ENCODE assay signal across 8 cellular contexts in the genomic region with DNA sequence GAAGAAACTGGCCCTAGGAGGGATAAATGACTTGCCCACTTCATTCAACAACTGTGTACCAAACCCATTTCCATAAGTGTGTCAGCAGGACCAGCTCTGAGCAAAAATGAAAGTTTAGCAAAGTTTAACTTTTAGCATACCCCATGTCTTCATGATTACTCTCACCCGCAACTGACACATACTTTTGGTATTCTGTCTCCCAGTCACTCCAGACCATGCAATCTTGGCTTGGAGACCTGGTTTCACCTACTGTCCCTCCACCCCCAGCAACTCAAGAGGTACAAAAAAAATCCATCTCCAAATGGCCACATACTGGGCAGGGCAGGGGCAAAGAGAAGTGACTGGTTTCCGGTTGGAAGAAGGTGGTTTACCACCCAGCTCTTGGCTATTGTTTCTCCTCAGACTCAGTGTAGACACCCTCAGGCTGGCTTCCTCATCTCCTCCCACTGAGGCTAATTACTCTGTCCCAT.
DNase-seq lines count a peak whose midpoint lies in the region; ATAC-seq and FAIRE-seq lines count a peak whose summit lies in the region.

No MANE protein-coding gene starts in this region.

- no peaks in the 10 kb centered on the region for H3K9me3 Mint-ChIP-seq in immature natural killer cell

- H3K9me3 ChIP-seq in BLaER1: 0 out of 2 replicates have a peak, but pooled peaks cover 4% of the 10 kb centered on the region

- peaks cover 96% of the 10 kb centered on the region for H3K27me3 ChIP-seq in BLaER1

- no peaks in the 10 kb centered on the region for H4K20me1 ChIP-seq in BLaER1

- peaks cover 18 to 24% of the 10 kb centered on the region in 2 donors for H3K4me1 Mint-ChIP-seq in immature natural killer cell

- H3K27ac Mint-ChIP-seq in immature natural killer cell: peak overlapping the region; percentile 71 to 84 (median 83)

- H3K27ac ChIP-seq in BLaER1: no peak overlapping the region

- no peak for FAIRE-seq in urothelium cell line (lab: Jason Lieb, UNC)

- peaks cover 19% of the 10 kb centered on the region; the same call in 1 of the 2 replicates for H3K36me3 ChIP-seq in BLaER1

- no peaks in the 10 kb centered on the region for H3K36me3 Mint-ChIP-seq in immature natural killer cell

- H3K27me3 Mint-ChIP-seq in immature natural killer cell (ENCODE audit: low read depth in 3 of 3): peaks cover 0 to 16% (median 7%) of the 10 kb centered on the region in 3 donors

- H3K4me3 Mint-ChIP-seq in immature natural killer cell: peak overlapping the region; percentile 84 to 90 (median 85)

- H3K9ac ChIP-seq in BLaER1: no peak overlapping the region

- H3K4me1 ChIP-seq in BLaER1: peaks cover 24% of the 10 kb centered on the region

- H3K4me3 ChIP-seq in BLaER1: no peak overlapping the region

- peak overlapping the region; percentile 82 for H3K4me2 ChIP-seq in BLaER1

- peak; percentile 5 for DNase-seq in NOMO-1 treated with dmso at 0.1 percent for 144 hours (lab: John Stamatoyannopoulos, UW; ENCODE audit: unreplicated experiment)
- DNase-seq in immature natural killer cell: peak; percentile 19 to 37 (median 30)
- no peak for DNase-seq in NCI-H2107 (lab: John Stamatoyannopoulos, UW)
- DNase-seq in urothelium cell line (ENCODE audit: low spot score): no peak
- DNase-seq in activated CD4-positive, CD25-positive, alpha-beta regulatory T cell treated with anti-CD3 and anti-CD28 coated beads, Interleukin-2, amount 50 U/mL, for 72 hours: no peak
- DNase-seq in NCI-H2196 treated with DMSO at 0.1 percent for 48 hours (lab: John Stamatoyannopoulos, UW; ENCODE audit: unreplicated experiment): no peak

- peak; percentile 42 for ATAC-seq in GM19351 (IDR thresholded peaks at IDR 0.05; ENCODE audit: unreplicated experiment)

Comparison
In these comparisons a context has a peak if more than half of its experiments do, and no peak if none do; other contexts are left out.
1. DNase-seq: peak in NOMO-1 treated with dmso at 0.1 percent for 144 hours (single experiment) and immature natural killer cell (3 of 3); none in NCI-H2107 (single experiment), urothelium cell line (single experiment), activated CD4-positive, CD25-positive, alpha-beta regulatory T cell treated with anti-CD3 and anti-CD28 coated beads, Interleukin-2, amount 50 U/mL, for 72 hours (single experiment) and NCI-H2196 treated with DMSO at 0.1 percent for 48 hours (single experiment).